ENCODE assay signal across 10 cellular contexts in genomic region chr15:80436511-80437307, GRCh38. TPM values are rescaled to one million over a fixed set of nuclear protein-coding genes. Genes with fewer than 3 reads are reported as not detected.
DNase-seq lines count a peak whose midpoint lies in the region; FAIRE-seq and TF ChIP-seq lines count a peak whose summit lies in the region.
"Had no signal": no experiment of that assay in that cellular context is flagged by ENCODE, and none has a peak within 500 bp of the region (broad histone marks: within the 10 kb centered on the region; RNA-seq: fewer than 3 reads in every experiment).

No MANE protein-coding gene starts in this region.

- no peak overlapping the region for H3K4me3 Mint-ChIP-seq in Calu3 (ENCODE audit: low read depth, unreplicated experiment)
- H3K4me3 Mint-ChIP-seq: activated naive CD8-positive, alpha-beta T cell had no signal

- H3K27me3 ChIP-seq in small intestine (ENCODE audit: control insufficient read depth in 2 of 2, insufficient read depth in 2 of 2, low read length in 2 of 2) (no peaks in the 10 kb centered on the region), A673 (replicated peaks; ENCODE audit: insufficient read depth, low read depth, low read length, poor library complexity) (peaks cover 9% of the 10 kb centered on the region)

- DNase-seq in Calu3 (peak; percentile 80), HPDE6-E6E7 (ENCODE audit: extremely low spot score) (peak; percentile 91), astrocyte of the hippocampus (ENCODE audit: low read depth, low spot score) (peak; percentile 63), middle frontal gyrus (ENCODE audit: extremely low spot score, low spot score) (peak; percentile 57), COLO829 (ENCODE audit: low spot score) (no peak), small intestine (no peak), A673 (ENCODE audit: low spot score) (no peak)
- DNase-seq: erythroblast had no signal

- H3K27ac ChIP-seq in small intestine (ENCODE audit: low read depth in 1 of 2, low read length in 1 of 2) (no peak overlapping the region), A673 (ENCODE audit: low read depth, low read length, poor library complexity, severe bottlenecking) (no peak overlapping the region)
- H3K27ac ChIP-seq: parathyroid adenoma had no signal

- H3K4me1 Mint-ChIP-seq in Calu3 (ENCODE audit: low read depth, unreplicated experiment), result peaks cover 40% of the 10 kb centered on the region

- no peaks in the 10 kb centered on the region for H3K27me3 Mint-ChIP-seq in Calu3 (ENCODE audit: unreplicated experiment)

- peak overlapping the region; percentile 72 for H3K27ac Mint-ChIP-seq in Calu3 (ENCODE audit: unreplicated experiment)
- H3K27ac Mint-ChIP-seq: activated naive CD8-positive, alpha-beta T cell had no signal

- POLR2A ChIA-PET in A673 (lab: Charles Lee; ENCODE audit: low non-redundant PET), result no interaction called here

- H3K36me3 ChIP-seq in small intestine (ENCODE audit: control insufficient read depth in 2 of 2, insufficient read depth in 2 of 2, low read length in 2 of 2) (no peaks in the 10 kb centered on the region), A673 (ENCODE audit: insufficient read depth, low read length, poor library complexity, severe bottlenecking) (no peaks in the 10 kb centered on the region)

- H3K4me1 ChIP-seq in small intestine (ENCODE audit: control insufficient read depth in 2 of 2, insufficient read depth in 1 of 2, low read depth in 1 of 2, low read length in 1 of 2) (no peaks in the 10 kb centered on the region), A673 (ENCODE audit: insufficient read depth, low read length, poor library complexity, severe bottlenecking) (no peaks in the 10 kb centered on the region)
- H3K4me1 ChIP-seq: parathyroid adenoma had no signal

- H3K4me3 ChIP-seq in small intestine (ENCODE audit: low read depth in 1 of 2, low read length in 2 of 2), result no peak overlapping the region
- H3K4me3 ChIP-seq in A673 (ENCODE audit: low read depth, low read length, poor library complexity, severe bottlenecking), result no peak overlapping the region

- BruUV-seq in Calu3 (replicated peaks; lab: Mats Ljungman, UMichigan), result TSS peak; percentile 86
- no TSS peak for BruUV-seq in A673 (replicated peaks; lab: Mats Ljungman, UMichigan)

- H3K36me3 Mint-ChIP-seq in Calu3 (ENCODE audit: insufficient read depth, unreplicated experiment), result no peaks in the 10 kb centered on the region
- H3K36me3 Mint-ChIP-seq: activated naive CD8-positive, alpha-beta T cell had no signal

- 69 to 82% (median 74%) methylated on average over 13 of the region's 13 CpGs for WGBS in small intestine, 3 donors

- no peaks in the 10 kb centered on the region for H3K9me3 Mint-ChIP-seq in Calu3 (ENCODE audit: low read depth, unreplicated experiment)

- H3K9me3 ChIP-seq in small intestine (ENCODE audit: control insufficient read depth, low read depth) (no peaks in the 10 kb centered on the region), A673 (ENCODE audit: low read depth, low read length, poor library complexity, severe bottlenecking) (no peaks in the 10 kb centered on the region)

- CTCF ChIA-PET in Calu3 (lab: Charles Lee), result interaction anchor here (1.3 to 1.4 kb wide), 3 partner anchors 13 to 18 kb away, joined by 4 to 8 read pairs (median 4); no protein-coding TSS in a partner anchor
- CTCF ChIA-PET in A673 (lab: Charles Lee), result no interaction called here

- intact Hi-C loops in Calu3 (cut with micrococcal nuclease; ENCODE audit: unreplicated experiment) (loop anchor here (2.0 kb wide), 1 partner anchor 18 kb away; no protein-coding TSS in a partner anchor), A673 (cut with micrococcal nuclease; ENCODE audit: unreplicated experiment) (no loop called here)

- no peak for FAIRE-seq in small intestine (lab: Jason Lieb, UNC)

- TF ChIP-seq CTCF in Calu3 (IDR thresholded peaks at IDR 0.05; ENCODE audit: unreplicated experiment) (no peak), A673 (conservative IDR thresholded peaks at IDR 0.05; ENCODE audit: low read depth, low read length) (no peak)

RNA-seq across cellular contexts. Expression of gene ARNT2, which starts 32.5 kb away (rescaled TPM):
- 1.3 and 3.6 TPM in 2 replicates for total RNA-seq in Calu3 (2022)
- polyA plus RNA-seq in small intestine, result 1 to 10 TPM in 2 of 3 donors, under 1 TPM in 1; 0.45 to 3.0 (median 1.9) TPM
- total RNA-seq in A673 (2021), result 1.4 and 2.1 TPM in 2 replicates

Comparison
In these comparisons a context has a peak if more than half of its experiments do, and no peak if none do; other contexts are left out.
1. DNase-seq: peak in Calu3 (single experiment), HPDE6-E6E7 (single experiment), astrocyte of the hippocampus (single experiment) and middle frontal gyrus (single experiment); none in COLO829 (single experiment), small intestine (single experiment) and A673 (single experiment).